In the genomic region with DNA sequence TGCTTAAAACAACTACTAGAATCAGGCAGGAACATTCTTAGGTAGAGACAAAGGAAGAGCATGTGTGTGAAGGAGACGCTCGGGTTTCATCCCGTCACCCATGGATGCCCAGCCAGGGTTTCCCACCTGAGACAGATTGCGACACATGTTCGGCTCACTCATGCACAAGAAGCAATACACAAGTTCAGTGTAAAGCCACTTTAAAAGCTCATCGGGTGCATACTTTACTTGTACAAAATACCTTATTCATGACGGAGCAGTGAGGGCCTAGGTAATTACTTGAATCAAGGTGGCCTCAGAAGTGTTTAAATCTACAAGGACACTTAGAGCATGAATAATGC, we compare ENCODE assay signal across 1 cellular context.
TF ChIP-seq lines count a peak whose summit lies in the region.

No MANE protein-coding gene starts in this region.

TF ChIP-seq in GM23338, 12 proteins besides CTCF, POLR2A, EP300 and RAD21 (continued from another document):
- TF ChIP-seq, protein P1, sequence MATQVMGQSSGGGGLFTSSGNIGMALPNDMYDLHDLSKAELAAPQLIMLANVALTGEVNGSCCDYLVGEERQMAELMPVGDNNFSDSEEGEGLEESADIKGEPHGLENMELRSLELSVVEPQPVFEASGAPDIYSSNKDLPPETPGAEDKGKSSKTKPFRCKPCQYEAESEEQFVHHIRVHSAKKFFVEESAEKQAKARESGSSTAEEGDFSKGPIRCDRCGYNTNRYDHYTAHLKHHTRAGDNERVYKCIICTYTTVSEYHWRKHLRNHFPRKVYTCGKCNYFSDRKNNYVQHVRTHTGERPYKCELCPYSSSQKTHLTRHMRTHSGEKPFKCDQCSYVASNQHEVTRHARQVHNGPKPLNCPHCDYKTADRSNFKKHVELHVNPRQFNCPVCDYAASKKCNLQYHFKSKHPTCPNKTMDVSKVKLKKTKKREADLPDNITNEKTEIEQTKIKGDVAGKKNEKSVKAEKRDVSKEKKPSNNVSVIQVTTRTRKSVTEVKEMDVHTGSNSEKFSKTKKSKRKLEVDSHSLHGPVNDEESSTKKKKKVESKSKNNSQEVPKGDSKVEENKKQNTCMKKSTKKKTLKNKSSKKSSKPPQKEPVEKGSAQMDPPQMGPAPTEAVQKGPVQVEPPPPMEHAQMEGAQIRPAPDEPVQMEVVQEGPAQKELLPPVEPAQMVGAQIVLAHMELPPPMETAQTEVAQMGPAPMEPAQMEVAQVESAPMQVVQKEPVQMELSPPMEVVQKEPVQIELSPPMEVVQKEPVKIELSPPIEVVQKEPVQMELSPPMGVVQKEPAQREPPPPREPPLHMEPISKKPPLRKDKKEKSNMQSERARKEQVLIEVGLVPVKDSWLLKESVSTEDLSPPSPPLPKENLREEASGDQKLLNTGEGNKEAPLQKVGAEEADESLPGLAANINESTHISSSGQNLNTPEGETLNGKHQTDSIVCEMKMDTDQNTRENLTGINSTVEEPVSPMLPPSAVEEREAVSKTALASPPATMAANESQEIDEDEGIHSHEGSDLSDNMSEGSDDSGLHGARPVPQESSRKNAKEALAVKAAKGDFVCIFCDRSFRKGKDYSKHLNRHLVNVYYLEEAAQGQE (IDR thresholded peaks at IDR 0.05; ENCODE audit: unreplicated experiment), result no peak
- TF ChIP-seq, protein P2, sequence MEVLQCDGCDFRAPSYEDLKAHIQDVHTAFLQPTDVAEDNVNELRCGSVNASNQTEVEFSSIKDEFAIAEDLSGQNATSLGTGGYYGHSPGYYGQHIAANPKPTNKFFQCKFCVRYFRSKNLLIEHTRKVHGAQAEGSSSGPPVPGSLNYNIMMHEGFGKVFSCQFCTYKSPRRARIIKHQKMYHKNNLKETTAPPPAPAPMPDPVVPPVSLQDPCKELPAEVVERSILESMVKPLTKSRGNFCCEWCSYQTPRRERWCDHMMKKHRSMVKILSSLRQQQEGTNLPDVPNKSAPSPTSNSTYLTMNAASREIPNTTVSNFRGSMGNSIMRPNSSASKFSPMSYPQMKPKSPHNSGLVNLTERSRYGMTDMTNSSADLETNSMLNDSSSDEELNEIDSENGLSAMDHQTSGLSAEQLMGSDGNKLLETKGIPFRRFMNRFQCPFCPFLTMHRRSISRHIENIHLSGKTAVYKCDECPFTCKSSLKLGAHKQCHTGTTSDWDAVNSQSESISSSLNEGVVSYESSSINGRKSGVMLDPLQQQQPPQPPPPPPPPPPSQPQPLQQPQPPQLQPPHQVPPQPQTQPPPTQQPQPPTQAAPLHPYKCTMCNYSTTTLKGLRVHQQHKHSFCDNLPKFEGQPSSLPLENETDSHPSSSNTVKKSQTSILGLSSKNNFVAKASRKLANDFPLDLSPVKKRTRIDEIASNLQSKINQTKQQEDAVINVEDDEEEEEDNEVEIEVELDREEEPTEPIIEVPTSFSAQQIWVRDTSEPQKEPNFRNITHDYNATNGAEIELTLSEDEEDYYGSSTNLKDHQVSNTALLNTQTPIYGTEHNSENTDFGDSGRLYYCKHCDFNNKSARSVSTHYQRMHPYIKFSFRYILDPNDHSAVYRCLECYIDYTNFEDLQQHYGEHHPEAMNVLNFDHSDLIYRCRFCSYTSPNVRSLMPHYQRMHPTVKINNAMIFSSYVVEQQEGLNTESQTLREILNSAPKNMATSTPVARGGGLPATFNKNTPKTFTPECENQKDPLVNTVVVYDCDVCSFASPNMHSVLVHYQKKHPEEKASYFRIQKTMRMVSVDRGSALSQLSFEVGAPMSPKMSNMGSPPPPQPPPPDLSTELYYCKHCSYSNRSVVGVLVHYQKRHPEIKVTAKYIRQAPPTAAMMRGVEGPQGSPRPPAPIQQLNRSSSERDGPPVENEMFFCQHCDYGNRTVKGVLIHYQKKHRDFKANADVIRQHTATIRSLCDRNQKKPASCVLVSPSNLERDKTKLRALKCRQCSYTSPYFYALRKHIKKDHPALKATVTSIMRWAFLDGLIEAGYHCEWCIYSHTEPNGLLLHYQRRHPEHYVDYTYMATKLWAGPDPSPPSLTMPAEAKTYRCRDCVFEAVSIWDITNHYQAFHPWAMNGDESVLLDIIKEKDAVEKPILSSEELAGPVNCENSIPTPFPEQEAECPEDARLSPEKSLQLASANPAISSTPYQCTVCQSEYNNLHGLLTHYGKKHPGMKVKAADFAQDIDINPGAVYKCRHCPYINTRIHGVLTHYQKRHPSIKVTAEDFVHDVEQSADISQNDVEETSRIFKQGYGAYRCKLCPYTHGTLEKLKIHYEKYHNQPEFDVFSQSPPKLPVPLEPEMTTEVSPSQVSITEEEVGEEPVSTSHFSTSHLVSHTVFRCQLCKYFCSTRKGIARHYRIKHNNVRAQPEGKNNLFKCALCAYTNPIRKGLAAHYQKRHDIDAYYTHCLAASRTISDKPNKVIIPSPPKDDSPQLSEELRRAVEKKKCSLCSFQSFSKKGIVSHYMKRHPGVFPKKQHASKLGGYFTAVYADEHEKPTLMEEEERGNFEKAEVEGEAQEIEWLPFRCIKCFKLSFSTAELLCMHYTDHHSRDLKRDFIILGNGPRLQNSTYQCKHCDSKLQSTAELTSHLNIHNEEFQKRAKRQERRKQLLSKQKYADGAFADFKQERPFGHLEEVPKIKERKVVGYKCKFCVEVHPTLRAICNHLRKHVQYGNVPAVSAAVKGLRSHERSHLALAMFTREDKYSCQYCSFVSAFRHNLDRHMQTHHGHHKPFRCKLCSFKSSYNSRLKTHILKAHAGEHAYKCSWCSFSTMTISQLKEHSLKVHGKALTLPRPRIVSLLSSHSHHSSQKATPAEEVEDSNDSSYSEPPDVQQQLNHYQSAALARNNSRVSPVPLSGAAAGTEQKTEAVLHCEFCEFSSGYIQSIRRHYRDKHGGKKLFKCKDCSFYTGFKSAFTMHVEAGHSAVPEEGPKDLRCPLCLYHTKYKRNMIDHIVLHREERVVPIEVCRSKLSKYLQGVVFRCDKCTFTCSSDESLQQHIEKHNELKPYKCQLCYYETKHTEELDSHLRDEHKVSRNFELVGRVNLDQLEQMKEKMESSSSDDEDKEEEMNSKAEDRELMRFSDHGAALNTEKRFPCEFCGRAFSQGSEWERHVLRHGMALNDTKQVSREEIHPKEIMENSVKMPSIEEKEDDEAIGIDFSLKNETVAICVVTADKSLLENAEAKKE (CRISPR knock-in tag; IDR thresholded peaks at IDR 0.05), result no peak
- TF ChIP-seq CREB1 (CRISPR knock-in tag; IDR thresholded peaks at IDR 0.05; ENCODE audit: low read depth) (no peak), POLR2AphosphoS5 (IDR thresholded peaks at IDR 0.05; ENCODE audit: low read depth) (no peak)
